Comparison of ENCODE assay signal across 23 cellular contexts in the genomic region with DNA sequence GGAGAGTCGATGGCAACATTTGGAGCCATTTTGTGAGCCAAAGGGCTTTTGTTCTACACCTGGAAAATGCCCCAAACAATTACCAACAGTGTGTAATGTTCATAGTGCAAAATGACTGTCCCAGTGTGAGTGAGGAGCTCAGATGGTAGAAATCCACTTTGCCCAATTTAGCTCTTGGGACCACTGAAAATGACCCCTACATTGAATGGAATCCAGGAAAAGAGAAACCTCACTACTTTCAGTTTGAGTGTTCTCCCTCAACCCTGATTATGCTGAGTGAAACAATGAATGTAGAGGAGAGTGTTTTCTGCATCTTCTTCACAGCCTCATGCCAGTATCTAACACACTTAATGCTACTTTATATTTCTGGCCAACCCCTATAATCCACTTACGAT.
DNase-seq lines count a peak whose midpoint lies in the region; ATAC-seq, FAIRE-seq and TF ChIP-seq lines count a peak whose summit lies in the region.
"Had no signal": no experiment of that assay in that cellular context is flagged by ENCODE, and none has a peak within 500 bp of the region (broad histone marks: within the 10 kb centered on the region; RNA-seq: fewer than 3 reads in every experiment).

No MANE protein-coding gene starts in this region.

- H3K36me3 ChIP-seq in mesendoderm (ENCODE audit: control insufficient read depth, insufficient read depth, low read length) (no peaks in the 10 kb centered on the region), sigmoid colon (no peaks in the 10 kb centered on the region)
- H3K36me3 ChIP-seq: HAP-1, SJSA1 had no signal

- peaks cover 2% of the 10 kb centered on the region for H3K27me3 ChIP-seq in mesendoderm (ENCODE audit: insufficient read depth, low read length, poor library complexity)
- H3K27me3 ChIP-seq in sigmoid colon = no peaks in the 10 kb centered on the region
- H3K27me3 ChIP-seq: SJSA1 had no signal

- WGBS in mesendoderm (ENCODE audit: extremely low coverage, insufficient coverage, low lambda C conversion rate) = no CpG with 5 or more reads among the region's 2 CpGs
- 84% methylated on average over 2 of the region's 2 CpGs for WGBS in sigmoid colon, 2 donors

- H3K79me1 ChIP-seq in mesendoderm (ENCODE audit: low read length) = no peaks in the 10 kb centered on the region

- H3K27ac ChIP-seq in mesendoderm (ENCODE audit: low read depth, low read length) = no peak overlapping the region
- H3K27ac ChIP-seq in sigmoid colon = no peak overlapping the region
- H3K27ac ChIP-seq: HL-60, SJSA1 had no signal

- no peak overlapping the region for H3K4me2 ChIP-seq in mesendoderm (ENCODE audit: low read length)
- H3K4me2 ChIP-seq: GM23338 had no signal

- TF ChIP-seq EP300 in sigmoid colon (IDR thresholded peaks at IDR 0.05) = no peak

- no peak overlapping the region for H2BK15ac ChIP-seq in mesendoderm (replicated peaks; ENCODE audit: low read depth)

- no peak for TF ChIP-seq POLR2A in sigmoid colon (IDR thresholded peaks at IDR 0.05)

- H3K4me1 ChIP-seq in mesendoderm (ENCODE audit: control insufficient read depth, low read depth, low read length) (no peaks in the 10 kb centered on the region), sigmoid colon (no peaks in the 10 kb centered on the region)
- H3K4me1 ChIP-seq: HAP-1, SJSA1 had no signal

- DNase-seq in GM12865 (ENCODE audit: low read depth) (peak; percentile 35), GM18507 (ENCODE audit: extremely low spot score, insufficient read length, low read depth) (no peak), mesendoderm (no peak), HuH-7 (ENCODE audit: low spot score) (no peak), sigmoid colon (no peak)
- DNase-seq: GDM1, KBM-7, NCI-H1092 treated with DMSO at 0.1 percent for 48 hours, NCI-H1436 treated with DMSO at 0.1 percent for 48 hours, NCI-H2029, NCI-H2171, NCI-H524 treated with DMSO at 0.1 percent for 48 hours, OCI-M1 had no signal

- no peak overlapping the region for H3K4ac ChIP-seq in mesendoderm (ENCODE audit: low read depth, low read length)

- H3K56ac ChIP-seq in mesendoderm (ENCODE audit: low read length) = no peak overlapping the region

- no peak overlapping the region for H3K18ac ChIP-seq in mesendoderm (ENCODE audit: low read length)

- intact Hi-C loops in sigmoid colon (cut with DNase I) = no loop called here

- no peak for TF ChIP-seq CTCF in GM12865 (IDR thresholded peaks at IDR 0.05; ENCODE audit: insufficient read depth, low read depth, low read length, missing control alignments)
- no peak for TF ChIP-seq CTCF in sigmoid colon (IDR thresholded peaks at IDR 0.05)

- H3K23ac ChIP-seq in mesendoderm (ENCODE audit: low read length) = no peak overlapping the region

- no peak overlapping the region for H2BK5ac ChIP-seq in mesendoderm (ENCODE audit: low read length)

- no peaks in the 10 kb centered on the region for H3K9me3 ChIP-seq in sigmoid colon
- H3K9me3 ChIP-seq: HAP-1, SJSA1 had no signal

- peak; percentile 56 for FAIRE-seq in GM18507 (lab: Jason Lieb, UNC)
- FAIRE-seq: A204.1, HepG2, RCC 7860 had no signal

- H2AK5ac ChIP-seq in mesendoderm (ENCODE audit: low read length) = no peak overlapping the region

- ATAC-seq in HG02610 (IDR thresholded peaks at IDR 0.05; ENCODE audit: unreplicated experiment) = peak; percentile 76
- ATAC-seq in HG03432 (IDR thresholded peaks at IDR 0.05; ENCODE audit: unreplicated experiment) = peak; percentile 45
- no peak for ATAC-seq in HG03196 (IDR thresholded peaks at IDR 0.05; ENCODE audit: unreplicated experiment)
- ATAC-seq: GM23338, HepG2 had no signal

- no peak overlapping the region for H3K4me3 ChIP-seq in GM12865 (ENCODE audit: low read depth, low read length)
- H3K4me3 ChIP-seq in mesendoderm (ENCODE audit: low read length) = no peak overlapping the region
- no peak overlapping the region for H3K4me3 ChIP-seq in sigmoid colon
- H3K4me3 ChIP-seq: GM23338, HAP-1, SJSA1 had no signal

- H3K9ac ChIP-seq in mesendoderm (ENCODE audit: low read length) = no peak overlapping the region

- no peak overlapping the region for H2BK120ac ChIP-seq in mesendoderm (ENCODE audit: low read depth, low read length)

- H4K5ac ChIP-seq in mesendoderm (ENCODE audit: low read length) = no peak overlapping the region

- no peaks in the 10 kb centered on the region for H3K79me2 ChIP-seq in mesendoderm (ENCODE audit: control insufficient read depth, insufficient read depth, low read length)

- H4K8ac ChIP-seq in mesendoderm (ENCODE audit: low read depth, low read length) = no peak overlapping the region
